ENCODE assay signal across 1 cellular context in the genomic region with DNA sequence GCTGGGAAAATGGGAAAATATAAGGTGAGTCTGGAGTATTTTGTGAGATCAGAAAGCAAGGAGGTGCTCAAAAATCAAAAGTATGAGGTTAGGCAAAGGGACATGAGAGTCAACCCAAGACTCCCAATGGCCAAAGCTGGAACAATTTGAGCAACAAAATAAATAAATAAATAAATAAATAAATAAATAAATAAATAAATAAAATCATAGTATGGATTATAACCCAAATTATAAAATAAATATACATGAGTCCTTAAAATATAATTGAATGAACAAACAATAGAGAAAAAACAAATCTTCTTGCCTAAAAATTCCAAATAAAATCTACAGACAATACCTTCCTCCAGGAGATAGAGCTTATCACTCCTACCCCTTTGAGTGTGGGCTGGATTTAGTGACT.
TF ChIP-seq lines count a peak whose summit lies in the region.

No MANE protein-coding gene starts in this region.

TF ChIP-seq in HEK293, 187 proteins besides CTCF, POLR2A, EP300 and RAD21 (continued from another document and continues in another):
- TF ChIP-seq, protein P1, sequence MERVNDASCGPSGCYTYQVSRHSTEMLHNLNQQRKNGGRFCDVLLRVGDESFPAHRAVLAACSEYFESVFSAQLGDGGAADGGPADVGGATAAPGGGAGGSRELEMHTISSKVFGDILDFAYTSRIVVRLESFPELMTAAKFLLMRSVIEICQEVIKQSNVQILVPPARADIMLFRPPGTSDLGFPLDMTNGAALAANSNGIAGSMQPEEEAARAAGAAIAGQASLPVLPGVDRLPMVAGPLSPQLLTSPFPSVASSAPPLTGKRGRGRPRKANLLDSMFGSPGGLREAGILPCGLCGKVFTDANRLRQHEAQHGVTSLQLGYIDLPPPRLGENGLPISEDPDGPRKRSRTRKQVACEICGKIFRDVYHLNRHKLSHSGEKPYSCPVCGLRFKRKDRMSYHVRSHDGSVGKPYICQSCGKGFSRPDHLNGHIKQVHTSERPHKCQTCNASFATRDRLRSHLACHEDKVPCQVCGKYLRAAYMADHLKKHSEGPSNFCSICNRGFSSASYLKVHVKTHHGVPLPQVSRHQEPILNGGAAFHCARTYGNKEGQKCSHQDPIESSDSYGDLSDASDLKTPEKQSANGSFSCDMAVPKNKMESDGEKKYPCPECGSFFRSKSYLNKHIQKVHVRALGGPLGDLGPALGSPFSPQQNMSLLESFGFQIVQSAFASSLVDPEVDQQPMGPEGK (tag by site-specific recombination; IDR thresholded peaks at IDR 0.05) = no peak
- TF ChIP-seq, protein P2, sequence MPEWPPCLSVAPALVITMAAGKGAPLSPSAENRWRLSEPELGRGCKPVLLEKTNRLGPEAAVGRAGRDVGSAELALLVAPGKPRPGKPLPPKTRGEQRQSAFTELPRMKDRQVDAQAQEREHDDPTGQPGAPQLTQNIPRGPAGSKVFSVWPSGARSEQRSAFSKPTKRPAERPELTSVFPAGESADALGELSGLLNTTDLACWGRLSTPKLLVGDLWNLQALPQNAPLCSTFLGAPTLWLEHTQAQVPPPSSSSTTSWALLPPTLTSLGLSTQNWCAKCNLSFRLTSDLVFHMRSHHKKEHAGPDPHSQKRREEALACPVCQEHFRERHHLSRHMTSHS (tag by site-specific recombination; IDR thresholded peaks at IDR 0.05) = no peak
- TF ChIP-seq ZNF146 (tag by site-specific recombination; IDR thresholded peaks at IDR 0.05) (no peak), ZNF248 (tag by site-specific recombination; IDR thresholded peaks at IDR 0.05) (no peak), ZNF544 (tag by site-specific recombination; IDR thresholded peaks at IDR 0.05) (no peak), ZNF324 (tag by site-specific recombination; IDR thresholded peaks at IDR 0.05) (no peak), ZNF138 (tag by site-specific recombination; IDR thresholded peaks at IDR 0.05; ENCODE audit: borderline replicate concordance) (0 out of 2 replicates have a peak, but pooled peaks have one; percentile 69), ZSCAN23 (tag by site-specific recombination; IDR thresholded peaks at IDR 0.05) (no peak), HOXD13 (CRISPR knock-in tag; IDR thresholded peaks at IDR 0.05; ENCODE audit: borderline replicate concordance) (no peak), ZNF157 (tag by site-specific recombination; IDR thresholded peaks at IDR 0.05) (no peak), GLI4 (tag by site-specific recombination; IDR thresholded peaks at IDR 0.05) (no peak), KLF1 (tag by site-specific recombination; IDR thresholded peaks at IDR 0.05) (no peak), ZNF274 (IDR thresholded peaks at IDR 0.05; ENCODE audit: low read length) (no peak), ZNF274 (tag by site-specific recombination; IDR thresholded peaks at IDR 0.05; ENCODE audit: borderline replicate concordance) (no peak), ZNF561 (tag by site-specific recombination; IDR thresholded peaks at IDR 0.05; ENCODE audit: borderline replicate concordance) (no peak), ZNF76 (tag by site-specific recombination; IDR thresholded peaks at IDR 0.05; ENCODE audit: borderline replicate concordance, low read depth) (no peak)
- TF ChIP-seq, protein P3, sequence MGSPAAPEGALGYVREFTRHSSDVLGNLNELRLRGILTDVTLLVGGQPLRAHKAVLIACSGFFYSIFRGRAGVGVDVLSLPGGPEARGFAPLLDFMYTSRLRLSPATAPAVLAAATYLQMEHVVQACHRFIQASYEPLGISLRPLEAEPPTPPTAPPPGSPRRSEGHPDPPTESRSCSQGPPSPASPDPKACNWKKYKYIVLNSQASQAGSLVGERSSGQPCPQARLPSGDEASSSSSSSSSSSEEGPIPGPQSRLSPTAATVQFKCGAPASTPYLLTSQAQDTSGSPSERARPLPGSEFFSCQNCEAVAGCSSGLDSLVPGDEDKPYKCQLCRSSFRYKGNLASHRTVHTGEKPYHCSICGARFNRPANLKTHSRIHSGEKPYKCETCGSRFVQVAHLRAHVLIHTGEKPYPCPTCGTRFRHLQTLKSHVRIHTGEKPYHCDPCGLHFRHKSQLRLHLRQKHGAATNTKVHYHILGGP (tag by site-specific recombination; IDR thresholded peaks at IDR 0.05) = no peak
- TF ChIP-seq, protein P4, sequence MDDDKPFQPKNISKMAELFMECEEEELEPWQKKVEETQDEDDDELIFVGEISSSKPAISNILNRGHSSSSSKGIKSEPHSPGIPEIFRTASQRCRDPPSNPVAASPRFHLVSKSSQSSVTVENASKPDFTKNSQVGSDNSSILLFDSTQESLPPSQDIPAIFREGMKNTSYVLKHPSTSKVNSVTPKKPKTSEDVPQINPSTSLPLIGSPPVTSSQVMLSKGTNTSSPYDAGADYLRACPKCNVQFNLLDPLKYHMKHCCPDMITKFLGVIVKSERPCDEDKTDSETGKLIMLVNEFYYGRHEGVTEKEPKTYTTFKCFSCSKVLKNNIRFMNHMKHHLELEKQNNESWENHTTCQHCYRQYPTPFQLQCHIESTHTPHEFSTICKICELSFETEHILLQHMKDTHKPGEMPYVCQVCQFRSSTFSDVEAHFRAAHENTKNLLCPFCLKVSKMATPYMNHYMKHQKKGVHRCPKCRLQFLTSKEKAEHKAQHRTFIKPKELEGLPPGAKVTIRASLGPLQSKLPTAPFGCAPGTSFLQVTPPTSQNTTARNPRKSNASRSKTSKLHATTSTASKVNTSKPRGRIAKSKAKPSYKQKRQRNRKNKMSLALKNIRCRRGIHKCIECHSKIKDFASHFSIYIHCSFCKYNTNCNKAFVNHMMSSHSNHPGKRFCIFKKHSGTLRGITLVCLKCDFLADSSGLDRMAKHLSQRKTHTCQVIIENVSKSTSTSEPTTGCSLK (tag by site-specific recombination; IDR thresholded peaks at IDR 0.05) = no peak
- TF ChIP-seq, protein P5, sequence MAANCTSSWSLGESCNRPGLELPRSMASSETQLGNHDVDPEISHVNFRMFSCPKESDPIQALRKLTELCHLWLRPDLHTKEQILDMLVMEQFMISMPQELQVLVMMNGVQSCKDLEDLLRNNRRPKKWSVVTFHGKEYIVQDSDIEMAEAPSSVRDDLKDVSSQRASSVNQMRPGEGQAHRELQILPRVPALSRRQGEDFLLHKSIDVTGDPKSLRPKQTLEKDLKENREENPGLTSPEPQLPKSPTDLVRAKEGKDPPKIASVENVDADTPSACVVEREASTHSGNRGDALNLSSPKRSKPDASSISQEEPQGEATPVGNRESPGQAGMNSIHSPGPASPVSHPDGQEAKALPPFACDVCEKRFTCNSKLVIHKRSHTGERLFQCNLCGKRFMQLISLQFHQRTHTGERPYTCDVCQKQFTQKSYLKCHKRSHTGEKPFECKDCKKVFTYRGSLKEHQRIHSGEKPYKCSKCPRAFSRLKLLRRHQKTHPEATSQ (tag by site-specific recombination; IDR thresholded peaks at IDR 0.05) = no peak
- TF ChIP-seq, protein P6, sequence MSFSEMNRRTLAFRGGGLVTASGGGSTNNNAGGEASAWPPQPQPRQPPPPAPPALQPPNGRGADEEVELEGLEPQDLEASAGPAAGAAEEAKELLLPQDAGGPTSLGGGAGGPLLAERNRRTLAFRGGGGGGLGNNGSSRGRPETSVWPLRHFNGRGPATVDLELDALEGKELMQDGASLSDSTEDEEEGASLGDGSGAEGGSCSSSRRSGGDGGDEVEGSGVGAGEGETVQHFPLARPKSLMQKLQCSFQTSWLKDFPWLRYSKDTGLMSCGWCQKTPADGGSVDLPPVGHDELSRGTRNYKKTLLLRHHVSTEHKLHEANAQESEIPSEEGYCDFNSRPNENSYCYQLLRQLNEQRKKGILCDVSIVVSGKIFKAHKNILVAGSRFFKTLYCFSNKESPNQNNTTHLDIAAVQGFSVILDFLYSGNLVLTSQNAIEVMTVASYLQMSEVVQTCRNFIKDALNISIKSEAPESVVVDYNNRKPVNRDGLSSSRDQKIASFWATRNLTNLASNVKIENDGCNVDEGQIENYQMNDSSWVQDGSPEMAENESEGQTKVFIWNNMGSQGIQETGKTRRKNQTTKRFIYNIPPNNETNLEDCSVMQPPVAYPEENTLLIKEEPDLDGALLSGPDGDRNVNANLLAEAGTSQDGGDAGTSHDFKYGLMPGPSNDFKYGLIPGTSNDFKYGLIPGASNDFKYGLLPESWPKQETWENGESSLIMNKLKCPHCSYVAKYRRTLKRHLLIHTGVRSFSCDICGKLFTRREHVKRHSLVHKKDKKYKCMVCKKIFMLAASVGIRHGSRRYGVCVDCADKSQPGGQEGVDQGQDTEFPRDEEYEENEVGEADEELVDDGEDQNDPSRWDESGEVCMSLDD (tag by site-specific recombination; IDR thresholded peaks at IDR 0.05) = no peak
- TF ChIP-seq, protein P7, sequence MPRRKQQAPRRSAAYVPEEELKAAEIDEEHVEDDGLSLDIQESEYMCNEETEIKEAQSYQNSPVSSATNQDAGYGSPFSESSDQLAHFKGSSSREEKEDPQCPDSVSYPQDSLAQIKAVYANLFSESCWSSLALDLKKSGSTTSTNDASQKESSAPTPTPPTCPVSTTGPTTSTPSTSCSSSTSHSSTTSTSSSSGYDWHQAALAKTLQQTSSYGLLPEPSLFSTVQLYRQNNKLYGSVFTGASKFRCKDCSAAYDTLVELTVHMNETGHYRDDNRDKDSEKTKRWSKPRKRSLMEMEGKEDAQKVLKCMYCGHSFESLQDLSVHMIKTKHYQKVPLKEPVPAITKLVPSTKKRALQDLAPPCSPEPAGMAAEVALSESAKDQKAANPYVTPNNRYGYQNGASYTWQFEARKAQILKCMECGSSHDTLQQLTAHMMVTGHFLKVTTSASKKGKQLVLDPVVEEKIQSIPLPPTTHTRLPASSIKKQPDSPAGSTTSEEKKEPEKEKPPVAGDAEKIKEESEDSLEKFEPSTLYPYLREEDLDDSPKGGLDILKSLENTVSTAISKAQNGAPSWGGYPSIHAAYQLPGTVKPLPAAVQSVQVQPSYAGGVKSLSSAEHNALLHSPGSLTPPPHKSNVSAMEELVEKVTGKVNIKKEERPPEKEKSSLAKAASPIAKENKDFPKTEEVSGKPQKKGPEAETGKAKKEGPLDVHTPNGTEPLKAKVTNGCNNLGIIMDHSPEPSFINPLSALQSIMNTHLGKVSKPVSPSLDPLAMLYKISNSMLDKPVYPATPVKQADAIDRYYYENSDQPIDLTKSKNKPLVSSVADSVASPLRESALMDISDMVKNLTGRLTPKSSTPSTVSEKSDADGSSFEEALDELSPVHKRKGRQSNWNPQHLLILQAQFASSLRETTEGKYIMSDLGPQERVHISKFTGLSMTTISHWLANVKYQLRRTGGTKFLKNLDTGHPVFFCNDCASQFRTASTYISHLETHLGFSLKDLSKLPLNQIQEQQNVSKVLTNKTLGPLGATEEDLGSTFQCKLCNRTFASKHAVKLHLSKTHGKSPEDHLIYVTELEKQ (tag by site-specific recombination; IDR thresholded peaks at IDR 0.05; ENCODE audit: borderline replicate concordance) = no peak
- TF ChIP-seq, protein P8, sequence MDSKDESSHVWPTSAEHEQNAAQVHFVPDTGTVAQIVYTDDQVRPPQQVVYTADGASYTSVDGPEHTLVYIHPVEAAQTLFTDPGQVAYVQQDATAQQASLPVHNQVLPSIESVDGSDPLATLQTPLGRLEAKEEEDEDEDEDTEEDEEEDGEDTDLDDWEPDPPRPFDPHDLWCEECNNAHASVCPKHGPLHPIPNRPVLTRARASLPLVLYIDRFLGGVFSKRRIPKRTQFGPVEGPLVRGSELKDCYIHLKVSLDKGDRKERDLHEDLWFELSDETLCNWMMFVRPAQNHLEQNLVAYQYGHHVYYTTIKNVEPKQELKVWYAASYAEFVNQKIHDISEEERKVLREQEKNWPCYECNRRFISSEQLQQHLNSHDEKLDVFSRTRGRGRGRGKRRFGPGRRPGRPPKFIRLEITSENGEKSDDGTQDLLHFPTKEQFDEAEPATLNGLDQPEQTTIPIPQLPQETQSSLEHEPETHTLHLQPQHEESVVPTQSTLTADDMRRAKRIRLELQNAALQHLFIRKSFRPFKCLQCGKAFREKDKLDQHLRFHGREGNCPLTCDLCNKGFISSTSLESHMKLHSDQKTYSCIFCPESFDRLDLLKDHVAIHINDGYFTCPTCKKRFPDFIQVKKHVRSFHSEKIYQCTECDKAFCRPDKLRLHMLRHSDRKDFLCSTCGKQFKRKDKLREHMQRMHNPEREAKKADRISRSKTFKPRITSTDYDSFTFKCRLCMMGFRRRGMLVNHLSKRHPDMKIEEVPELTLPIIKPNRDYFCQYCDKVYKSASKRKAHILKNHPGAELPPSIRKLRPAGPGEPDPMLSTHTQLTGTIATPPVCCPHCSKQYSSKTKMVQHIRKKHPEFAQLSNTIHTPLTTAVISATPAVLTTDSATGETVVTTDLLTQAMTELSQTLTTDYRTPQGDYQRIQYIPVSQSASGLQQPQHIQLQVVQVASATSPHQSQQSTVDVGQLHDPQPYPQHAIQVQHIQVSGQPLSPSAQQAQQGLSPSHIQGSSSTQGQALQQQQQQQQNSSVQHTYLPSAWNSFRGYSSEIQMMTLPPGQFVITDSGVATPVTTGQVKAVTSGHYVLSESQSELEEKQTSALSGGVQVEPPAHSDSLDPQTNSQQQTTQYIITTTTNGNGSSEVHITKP (tag by site-specific recombination; IDR thresholded peaks at IDR 0.05) = no peak
- TF ChIP-seq, protein P9, sequence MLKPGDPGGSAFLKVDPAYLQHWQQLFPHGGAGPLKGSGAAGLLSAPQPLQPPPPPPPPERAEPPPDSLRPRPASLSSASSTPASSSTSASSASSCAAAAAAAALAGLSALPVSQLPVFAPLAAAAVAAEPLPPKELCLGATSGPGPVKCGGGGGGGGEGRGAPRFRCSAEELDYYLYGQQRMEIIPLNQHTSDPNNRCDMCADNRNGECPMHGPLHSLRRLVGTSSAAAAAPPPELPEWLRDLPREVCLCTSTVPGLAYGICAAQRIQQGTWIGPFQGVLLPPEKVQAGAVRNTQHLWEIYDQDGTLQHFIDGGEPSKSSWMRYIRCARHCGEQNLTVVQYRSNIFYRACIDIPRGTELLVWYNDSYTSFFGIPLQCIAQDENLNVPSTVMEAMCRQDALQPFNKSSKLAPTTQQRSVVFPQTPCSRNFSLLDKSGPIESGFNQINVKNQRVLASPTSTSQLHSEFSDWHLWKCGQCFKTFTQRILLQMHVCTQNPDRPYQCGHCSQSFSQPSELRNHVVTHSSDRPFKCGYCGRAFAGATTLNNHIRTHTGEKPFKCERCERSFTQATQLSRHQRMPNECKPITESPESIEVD (tag by site-specific recombination; IDR thresholded peaks at IDR 0.05) = no peak
- TF ChIP-seq, protein P10, sequence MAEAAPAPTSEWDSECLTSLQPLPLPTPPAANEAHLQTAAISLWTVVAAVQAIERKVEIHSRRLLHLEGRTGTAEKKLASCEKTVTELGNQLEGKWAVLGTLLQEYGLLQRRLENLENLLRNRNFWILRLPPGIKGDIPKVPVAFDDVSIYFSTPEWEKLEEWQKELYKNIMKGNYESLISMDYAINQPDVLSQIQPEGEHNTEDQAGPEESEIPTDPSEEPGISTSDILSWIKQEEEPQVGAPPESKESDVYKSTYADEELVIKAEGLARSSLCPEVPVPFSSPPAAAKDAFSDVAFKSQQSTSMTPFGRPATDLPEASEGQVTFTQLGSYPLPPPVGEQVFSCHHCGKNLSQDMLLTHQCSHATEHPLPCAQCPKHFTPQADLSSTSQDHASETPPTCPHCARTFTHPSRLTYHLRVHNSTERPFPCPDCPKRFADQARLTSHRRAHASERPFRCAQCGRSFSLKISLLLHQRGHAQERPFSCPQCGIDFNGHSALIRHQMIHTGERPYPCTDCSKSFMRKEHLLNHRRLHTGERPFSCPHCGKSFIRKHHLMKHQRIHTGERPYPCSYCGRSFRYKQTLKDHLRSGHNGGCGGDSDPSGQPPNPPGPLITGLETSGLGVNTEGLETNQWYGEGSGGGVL (tag by site-specific recombination; IDR thresholded peaks at IDR 0.05) = no peak
